10 cellular contexts compared by ENCODE assay signal in genomic region chr16:56683424-56684162, GRCh38. TPM values are rescaled to one million over a fixed set of nuclear protein-coding genes. Genes with fewer than 3 reads are reported as not detected.
DNase-seq lines count a peak whose midpoint lies in the region; ATAC-seq, FAIRE-seq and TF ChIP-seq lines count a peak whose summit lies in the region.
"Had no signal": no experiment of that assay in that cellular context is flagged by ENCODE, and none has a peak within 500 bp of the region (broad histone marks: within the 10 kb centered on the region; RNA-seq: fewer than 3 reads in every experiment).

No MANE protein-coding gene starts in this region.

- FAIRE-seq in HepG2 (lab: Jason Lieb, UNC): no peak

- in situ Hi-C loops in astrocyte of the cerebellum (cut with HindIII; ENCODE audit: low sequenced_read_pairs): no loop called here
- in situ Hi-C loops in HepG2 (cut with HindIII; ENCODE audit: extremely low pct_ligation_motif_present, low pct_unique_long_range_greater_than_20kb): no loop called here

- peaks cover 29% of the 10 kb centered on the region for H3K4me1 Mint-ChIP-seq in activated T-cell treated with anti-CD3 and anti-CD28 coated beads, Interleukin-2, amount 50 U/mL, for 24 hours (ENCODE audit: low read depth)

- H3K9me3 Mint-ChIP-seq in activated T-cell treated with anti-CD3 and anti-CD28 coated beads, Interleukin-2, amount 50 U/mL, for 24 hours: peaks cover 2% of the 10 kb centered on the region

- TF ChIP-seq CTCF in astrocyte of the cerebellum (IDR thresholded peaks at IDR 0.05; ENCODE audit: low read depth, low read length, missing control alignments) (no peak), HepG2 (CRISPR knock-in tag; IDR thresholded peaks at IDR 0.05) (no peak)

- no peak for TF ChIP-seq RAD21 in HepG2 (CRISPR knock-in tag; IDR thresholded peaks at IDR 0.05)

- H3K9me3 ChIP-seq in HepG2 (ENCODE audit: low read length) (peaks cover 10% of the 10 kb centered on the region), thymus (ENCODE audit: control insufficient read depth) (no peaks in the 10 kb centered on the region)

- H3K27ac Mint-ChIP-seq in activated T-cell treated with anti-CD3 and anti-CD28 coated beads, Interleukin-2, amount 50 U/mL, for 24 hours: peak overlapping the region; percentile 2

- H3K27me3 ChIP-seq in HepG2 (ENCODE audit: control insufficient read depth in 1 of 2, insufficient read depth in 2 of 2, low read length in 2 of 2) (peaks cover 0 to 6% of the 10 kb centered on the region in 2 experiments; a peak in 1 of 5 replicates), thymus (ENCODE audit: control insufficient read depth, insufficient read depth) (no peaks in the 10 kb centered on the region)

- H3K4me3 Mint-ChIP-seq in activated T-cell treated with anti-CD3 and anti-CD28 coated beads, Interleukin-2, amount 50 U/mL, for 24 hours: peak overlapping the region; percentile 93

- TF ChIP-seq POLR2A in HepG2 (IDR thresholded peaks at IDR 0.05; ENCODE audit: insufficient read depth in 1 of 2, low read depth in 2 of 2, low read length in 2 of 2): no peak

- peaks cover 47% of the 10 kb centered on the region for H3K4me1 ChIP-seq in HepG2 (ENCODE audit: insufficient read depth, low read length)
- peaks cover 18% of the 10 kb centered on the region for H3K4me1 ChIP-seq in thymus (ENCODE audit: control insufficient read depth, insufficient read depth, low read length)

- intact Hi-C loops in HepG2 (cut with micrococcal nuclease; ENCODE audit: unreplicated experiment): no loop called here

- H3K9ac ChIP-seq in HepG2 (ENCODE audit: insufficient read depth, low read depth, low read length): no peak overlapping the region

- no peak for DNase-seq in activated T-cell treated with anti-CD3 and anti-CD28 coated beads, Interleukin-2, amount 50 U/mL, for 24 hours
- no peak for DNase-seq in activated T-cell treated with anti-CD3 and anti-CD28 coated beads, Interleukin-2, amount 50 U/mL, for 48 hours
- DNase-seq in astrocyte of the cerebellum (ENCODE audit: low read depth) (no peak), HepG2 (ENCODE audit: low spot score) (no peak)
- no peak for DNase-seq in effector CD8-positive, alpha-beta T cell (lab: John Stamatoyannopoulos, UW)
- DNase-seq in stimulated activated CD8-positive, alpha-beta memory T cell treated with anti-CD3 and anti-CD28 coated beads, Interleukin-4, amount 100 ng/mL, for 48 hours: no peak
- DNase-seq: COR-L47 had no signal

- CTCF ChIA-PET in HepG2 (lab: Yijun Ruan, JAX; ENCODE audit: low intra/inter-chr PET ratio, low total read pairs): no interaction called here

- WGBS in HepG2 (ENCODE audit: low lambda C conversion rate): 91% methylated on average over 5 of the region's 5 CpGs
- WGBS in thymus: 81% methylated on average over 5 of the region's 5 CpGs

- peak overlapping the region; percentile 100 for H3K4me2 ChIP-seq in HepG2 (ENCODE audit: low read depth, low read length)

- H3K27me3 Mint-ChIP-seq in activated T-cell treated with anti-CD3 and anti-CD28 coated beads, Interleukin-2, amount 50 U/mL, for 24 hours: no peaks in the 10 kb centered on the region

- H3K4me3 ChIP-seq in astrocyte of the cerebellum (ENCODE audit: low read depth, low read length) (peak overlapping the region; percentile 45), HepG2 (replicated peaks in 1 of 3; ENCODE audit: insufficient read depth in 1 of 3, low read depth in 2 of 3, low read length in 3 of 3) (peak overlapping the region; percentile 62 to 83 (median 78); a peak in 4 of 6 replicates), thymus (ENCODE audit: low read length) (peak overlapping the region; percentile 74)

- ATAC-seq in HepG2 (no peak), HG03135 (IDR thresholded peaks at IDR 0.05; ENCODE audit: unreplicated experiment) (no peak)

- no peak for TF ChIP-seq EP300 in HepG2 (IDR thresholded peaks at IDR 0.05; ENCODE audit: low read depth in 2 of 2, low read length in 2 of 2)
- no peak for TF ChIP-seq EP300 in HepG2 (CRISPR knock-in tag; IDR thresholded peaks at IDR 0.05; ENCODE audit: borderline replicate concordance)

- POLR2A ChIA-PET in HepG2 (lab: Yijun Ruan, JAX): interaction anchor here (0.8 to 2.3 kb wide), 6 partner anchors 18 to 77 kb away, joined by 3 to 15 read pairs (median 4); partner anchors contain the start of genes MT1E, MT2A and NUP93

- no peaks in the 10 kb centered on the region for H4K20me1 ChIP-seq in HepG2 (ENCODE audit: insufficient read depth, low read length)

- H3K36me3 Mint-ChIP-seq in activated T-cell treated with anti-CD3 and anti-CD28 coated beads, Interleukin-2, amount 50 U/mL, for 24 hours (ENCODE audit: low read depth): peaks cover 28% of the 10 kb centered on the region

- no peaks in the 10 kb centered on the region for H3K79me2 ChIP-seq in HepG2 (ENCODE audit: insufficient read depth, low read length)

- H3K27ac ChIP-seq in HepG2 (ENCODE audit: extremely low read length, insufficient read depth, low read length): no peak overlapping the region
- H3K27ac ChIP-seq in thymus (ENCODE audit: low read depth): peak overlapping the region; percentile 48

- BruUV-seq in HepG2 (replicated peaks; lab: Mats Ljungman, UMichigan): no TSS peak

- H3K36me3 ChIP-seq in HepG2 (replicated peaks in 1 of 2; ENCODE audit: control insufficient read depth in 1 of 2, insufficient read depth in 2 of 2, low read length in 2 of 2) (no peaks in the 10 kb centered on the region), thymus (ENCODE audit: control insufficient read depth, insufficient read depth) (no peaks in the 10 kb centered on the region)

- no peak overlapping the region for H2AFZ ChIP-seq in HepG2 (ENCODE audit: low read length)

RNA-seq across cellular contexts. Expression of gene MT1X, which starts 1.3 kb away (rescaled TPM):
- 288 and 327 TPM in 2 replicates for total RNA-seq in HepG2 (2016; rRNA removed; fragmentation: Illumina TruSeq; extraction: Trizol)
- 73.9 and 100 TPM in 2 replicates for total RNA-seq in HepG2 (2016; cell fraction: cytosol; rRNA removed; fragmentation: Illumina TruSeq; extraction: Trizol; ENCODE audit: low read depth)
- 257 and 313 TPM in 2 replicates for total RNA-seq in HepG2 (2016; cell fraction: insoluble cytoplasmic fraction; rRNA removed; fragmentation: Illumina TruSeq; extraction: Trizol)
- 97.1 and 117 TPM in 2 replicates for total RNA-seq in HepG2 (2016; cell fraction: membrane; rRNA removed; fragmentation: Illumina TruSeq; extraction: Trizol)
- total RNA-seq in HepG2 (2016; cell fraction: nucleus; rRNA removed; fragmentation: Illumina TruSeq; extraction: Trizol): 90.2 and 125 TPM in 2 replicates
- polyA plus RNA-seq in HepG2 (2011; rRNA removed) (9.8 and 19.7 TPM in 2 replicates), thymus (3,725 TPM)
- 45.2 and 131 TPM in 2 replicates for polyA plus RNA-seq in HepG2 (2011; cell fraction: cytosol; rRNA removed)
- polyA plus RNA-seq in HepG2 (2011; cell fraction: nucleus; rRNA removed): 13.2 and 26.8 TPM in 2 replicates
- 19.2 and 23.8 TPM in 2 replicates for polyA plus RNA-seq in HepG2 (2012)
- polyA plus RNA-seq in HepG2 (2016; cell fraction: cytosol; fragmentation: Illumina TruSeq; extraction: Trizol; ENCODE audit: low read depth): 63.5 and 83.4 TPM in 2 replicates
- polyA plus RNA-seq in HepG2 (2016; cell fraction: insoluble cytoplasmic fraction; fragmentation: Illumina TruSeq; extraction: Trizol; ENCODE audit: low read depth): 331 and 345 TPM in 2 replicates
- polyA plus RNA-seq in HepG2 (2016; cell fraction: membrane; fragmentation: Illumina TruSeq; extraction: Trizol; ENCODE audit: low read depth): 110 and 112 TPM in 2 replicates
- polyA plus RNA-seq in HepG2 (2016; cell fraction: nucleus; fragmentation: Illumina TruSeq; extraction: Trizol; ENCODE audit: insufficient read depth, low read depth): 198 and 202 TPM in 2 replicates
- 60.6 and 119 TPM in 2 replicates for polyA minus RNA-seq in HepG2 (2011; rRNA and poly(A)+ RNA removed; ENCODE audit: low replicate concordance)
- polyA minus RNA-seq in HepG2 (2011; cell fraction: cytosol; rRNA and poly(A)+ RNA removed): 14.0 and 19.4 TPM in 2 replicates
- polyA minus RNA-seq in HepG2 (2011; cell fraction: nucleus; rRNA and poly(A)+ RNA removed): 6.5 and 8.1 TPM in 2 replicates

RNA-seq across cellular contexts. Expression of gene MT1H, which starts 14.0 kb away (rescaled TPM):
- total RNA-seq in HepG2 (2016; rRNA removed; fragmentation: Illumina TruSeq; extraction: Trizol): 0.60 TPM in 1 of 2 replicates, not detected in the other
- not detected in 2 replicates for total RNA-seq in HepG2 (2016; cell fraction: cytosol; rRNA removed; fragmentation: Illumina TruSeq; extraction: Trizol; ENCODE audit: low read depth)
- total RNA-seq in HepG2 (2016; cell fraction: insoluble cytoplasmic fraction; rRNA removed; fragmentation: Illumina TruSeq; extraction: Trizol): not detected in 2 replicates
- total RNA-seq in HepG2 (2016; cell fraction: membrane; rRNA removed; fragmentation: Illumina TruSeq; extraction: Trizol): not detected in 2 replicates
- total RNA-seq in HepG2 (2016; cell fraction: nucleus; rRNA removed; fragmentation: Illumina TruSeq; extraction: Trizol): 0.65 TPM in 1 of 2 replicates, not detected in the other
- polyA plus RNA-seq in HepG2 (2011; rRNA removed): not detected in 2 replicates
- not detected in 2 replicates for polyA plus RNA-seq in HepG2 (2011; cell fraction: cytosol; rRNA removed)
- not detected in 2 replicates for polyA plus RNA-seq in HepG2 (2011; cell fraction: nucleus; rRNA removed)
- polyA plus RNA-seq in HepG2 (2012): not detected in 2 replicates
- 0.37 TPM in 1 of 2 replicates, not detected in the other for polyA plus RNA-seq in HepG2 (2016; cell fraction: cytosol; fragmentation: Illumina TruSeq; extraction: Trizol; ENCODE audit: low read depth)
- polyA plus RNA-seq in HepG2 (2016; cell fraction: insoluble cytoplasmic fraction; fragmentation: Illumina TruSeq; extraction: Trizol; ENCODE audit: low read depth): 1.2 TPM in 1 of 2 replicates, not detected in the other
- not detected in 2 replicates for polyA plus RNA-seq in HepG2 (2016; cell fraction: membrane; fragmentation: Illumina TruSeq; extraction: Trizol; ENCODE audit: low read depth)
- 2.4 TPM in 1 of 2 replicates, not detected in the other for polyA plus RNA-seq in HepG2 (2016; cell fraction: nucleus; fragmentation: Illumina TruSeq; extraction: Trizol; ENCODE audit: insufficient read depth, low read depth)
- not detected in 2 replicates for polyA minus RNA-seq in HepG2 (2011; rRNA and poly(A)+ RNA removed; ENCODE audit: low replicate concordance)
- polyA minus RNA-seq in HepG2 (2011; cell fraction: cytosol; rRNA and poly(A)+ RNA removed): not detected in 2 replicates
- not detected in 2 replicates for polyA minus RNA-seq in HepG2 (2011; cell fraction: nucleus; rRNA and poly(A)+ RNA removed)
- 50.7 TPM for polyA plus RNA-seq in thymus
- total RNA-seq: M059J had no signal

RNA-seq across cellular contexts. Expression of gene MT1G, which starts 15.7 kb away (rescaled TPM):
- 377 and 511 TPM in 2 replicates for total RNA-seq in HepG2 (2016; rRNA removed; fragmentation: Illumina TruSeq; extraction: Trizol)
- 81.8 and 119 TPM in 2 replicates for total RNA-seq in HepG2 (2016; cell fraction: cytosol; rRNA removed; fragmentation: Illumina TruSeq; extraction: Trizol; ENCODE audit: low read depth)
- total RNA-seq in HepG2 (2016; cell fraction: insoluble cytoplasmic fraction; rRNA removed; fragmentation: Illumina TruSeq; extraction: Trizol): 362 and 548 TPM in 2 replicates
- total RNA-seq in HepG2 (2016; cell fraction: membrane; rRNA removed; fragmentation: Illumina TruSeq; extraction: Trizol): 191 and 213 TPM in 2 replicates
- 142 and 170 TPM in 2 replicates for total RNA-seq in HepG2 (2016; cell fraction: nucleus; rRNA removed; fragmentation: Illumina TruSeq; extraction: Trizol)
- polyA plus RNA-seq in HepG2 (2011; rRNA removed): 1.1 and 3.6 TPM in 2 replicates
- polyA plus RNA-seq in HepG2 (2011; cell fraction: cytosol; rRNA removed): 1.00 and 10.2 TPM in 2 replicates
- 2.0 and 3.1 TPM in 2 replicates for polyA plus RNA-seq in HepG2 (2011; cell fraction: nucleus; rRNA removed)
- 11.3 and 12.1 TPM in 2 replicates for polyA plus RNA-seq in HepG2 (2012)
- polyA plus RNA-seq in HepG2 (2016; cell fraction: cytosol; fragmentation: Illumina TruSeq; extraction: Trizol; ENCODE audit: low read depth): 179 and 216 TPM in 2 replicates
- polyA plus RNA-seq in HepG2 (2016; cell fraction: insoluble cytoplasmic fraction; fragmentation: Illumina TruSeq; extraction: Trizol; ENCODE audit: low read depth): 943 and 977 TPM in 2 replicates
- polyA plus RNA-seq in HepG2 (2016; cell fraction: membrane; fragmentation: Illumina TruSeq; extraction: Trizol; ENCODE audit: low read depth): 335 and 361 TPM in 2 replicates
- 454 and 473 TPM in 2 replicates for polyA plus RNA-seq in HepG2 (2016; cell fraction: nucleus; fragmentation: Illumina TruSeq; extraction: Trizol; ENCODE audit: insufficient read depth, low read depth)
- polyA minus RNA-seq in HepG2 (2011; rRNA and poly(A)+ RNA removed; ENCODE audit: low replicate concordance): 4.1 TPM in 1 of 2 replicates, not detected in the other
- 2.0 TPM in 1 of 2 replicates, not detected in the other for polyA minus RNA-seq in HepG2 (2011; cell fraction: cytosol; rRNA and poly(A)+ RNA removed)
- not detected in 2 replicates for polyA minus RNA-seq in HepG2 (2011; cell fraction: nucleus; rRNA and poly(A)+ RNA removed)
- 353 TPM for polyA plus RNA-seq in thymus

RNA-seq across cellular contexts. Expression of gene MT1F, which starts 25.8 kb away (rescaled TPM):
- 169 and 211 TPM in 2 replicates for total RNA-seq in HepG2 (2016; rRNA removed; fragmentation: Illumina TruSeq; extraction: Trizol)
- total RNA-seq in HepG2 (2016; cell fraction: cytosol; rRNA removed; fragmentation: Illumina TruSeq; extraction: Trizol; ENCODE audit: low read depth): 74.8 and 116 TPM in 2 replicates
- 152 and 218 TPM in 2 replicates for total RNA-seq in HepG2 (2016; cell fraction: insoluble cytoplasmic fraction; rRNA removed; fragmentation: Illumina TruSeq; extraction: Trizol)
- total RNA-seq in HepG2 (2016; cell fraction: membrane; rRNA removed; fragmentation: Illumina TruSeq; extraction: Trizol): 102 and 129 TPM in 2 replicates
- total RNA-seq in HepG2 (2016; cell fraction: nucleus; rRNA removed; fragmentation: Illumina TruSeq; extraction: Trizol): 74.7 and 86.2 TPM in 2 replicates
- 1.2 and 1.9 TPM in 2 replicates for polyA plus RNA-seq in HepG2 (2011; rRNA removed)
- polyA plus RNA-seq in HepG2 (2011; cell fraction: cytosol; rRNA removed): 0.65 and 3.2 TPM in 2 replicates
- 0.74 and 1.2 TPM in 2 replicates for polyA plus RNA-seq in HepG2 (2011; cell fraction: nucleus; rRNA removed)
- 7.4 and 10.6 TPM in 2 replicates for polyA plus RNA-seq in HepG2 (2012)
- polyA plus RNA-seq in HepG2 (2016; cell fraction: cytosol; fragmentation: Illumina TruSeq; extraction: Trizol; ENCODE audit: low read depth): 118 and 166 TPM in 2 replicates
- polyA plus RNA-seq in HepG2 (2016; cell fraction: insoluble cytoplasmic fraction; fragmentation: Illumina TruSeq; extraction: Trizol; ENCODE audit: low read depth): 244 and 275 TPM in 2 replicates
- polyA plus RNA-seq in HepG2 (2016; cell fraction: membrane; fragmentation: Illumina TruSeq; extraction: Trizol; ENCODE audit: low read depth): 146 and 151 TPM in 2 replicates
- 115 and 132 TPM in 2 replicates for polyA plus RNA-seq in HepG2 (2016; cell fraction: nucleus; fragmentation: Illumina TruSeq; extraction: Trizol; ENCODE audit: insufficient read depth, low read depth)
- polyA minus RNA-seq in HepG2 (2011; rRNA and poly(A)+ RNA removed; ENCODE audit: low replicate concordance): 0.28 and 5.1 TPM in 2 replicates
- 1.3 and 2.2 TPM in 2 replicates for polyA minus RNA-seq in HepG2 (2011; cell fraction: cytosol; rRNA and poly(A)+ RNA removed)
- polyA minus RNA-seq in HepG2 (2011; cell fraction: nucleus; rRNA and poly(A)+ RNA removed): 0.64 TPM in 1 of 2 replicates, not detected in the other
- 24.6 TPM for polyA plus RNA-seq in thymus

RNA-seq across cellular contexts. Expression of gene MT1B, which starts 31.9 kb away (rescaled TPM):
- 0.89 TPM in 1 of 2 replicates, not detected in the other for total RNA-seq in HepG2 (2016; rRNA removed; fragmentation: Illumina TruSeq; extraction: Trizol)
- total RNA-seq in HepG2 (2016; cell fraction: cytosol; rRNA removed; fragmentation: Illumina TruSeq; extraction: Trizol; ENCODE audit: low read depth): not detected in 2 replicates
- total RNA-seq in HepG2 (2016; cell fraction: insoluble cytoplasmic fraction; rRNA removed; fragmentation: Illumina TruSeq; extraction: Trizol): 0.45 TPM in 1 of 2 replicates, not detected in the other
- total RNA-seq in HepG2 (2016; cell fraction: membrane; rRNA removed; fragmentation: Illumina TruSeq; extraction: Trizol): not detected in 2 replicates
- total RNA-seq in HepG2 (2016; cell fraction: nucleus; rRNA removed; fragmentation: Illumina TruSeq; extraction: Trizol): not detected in 2 replicates
- polyA plus RNA-seq in HepG2 (2011; rRNA removed): not detected in 2 replicates
- not detected in 2 replicates for polyA plus RNA-seq in HepG2 (2011; cell fraction: cytosol; rRNA removed)
- not detected in 2 replicates for polyA plus RNA-seq in HepG2 (2011; cell fraction: nucleus; rRNA removed)
- not detected in 2 replicates for polyA plus RNA-seq in HepG2 (2012)
- 1.1 TPM in 1 of 2 replicates, not detected in the other for polyA plus RNA-seq in HepG2 (2016; cell fraction: cytosol; fragmentation: Illumina TruSeq; extraction: Trizol; ENCODE audit: low read depth)
- 1.3 TPM in 1 of 2 replicates, not detected in the other for polyA plus RNA-seq in HepG2 (2016; cell fraction: insoluble cytoplasmic fraction; fragmentation: Illumina TruSeq; extraction: Trizol; ENCODE audit: low read depth)
- polyA plus RNA-seq in HepG2 (2016; cell fraction: membrane; fragmentation: Illumina TruSeq; extraction: Trizol; ENCODE audit: low read depth): not detected in 2 replicates
- not detected in 2 replicates for polyA plus RNA-seq in HepG2 (2016; cell fraction: nucleus; fragmentation: Illumina TruSeq; extraction: Trizol; ENCODE audit: insufficient read depth, low read depth)
- not detected in 2 replicates for polyA minus RNA-seq in HepG2 (2011; rRNA and poly(A)+ RNA removed; ENCODE audit: low replicate concordance)
- not detected in 2 replicates for polyA minus RNA-seq in HepG2 (2011; cell fraction: cytosol; rRNA and poly(A)+ RNA removed)
- not detected in 2 replicates for polyA minus RNA-seq in HepG2 (2011; cell fraction: nucleus; rRNA and poly(A)+ RNA removed)
- polyA plus RNA-seq in thymus: 4.7 TPM
- total RNA-seq: M059J had no signal

Comparison
In these comparisons a context has a peak if more than half of its experiments do, and no peak if none do; other contexts are left out.
1. RNA of gene MT1X, which starts 1.3 kb away (polyA plus RNA-seq): 3,725 TPM in thymus (single experiment); 9.8 to 345 TPM in HepG2; every median in the first group is over 10 times any median in the second.
2. RNA of gene MT1H, which starts 14.0 kb away (polyA plus RNA-seq): 50.7 TPM in thymus (single experiment); 0.37 to 2.4 TPM in HepG2; every median in the first group is over 10 times any median in the second.
3. Peak in every context shown above with its lines, with median percentiles within 50 percentile points of each other: H3K4me3 ChIP-seq.